ENCODE assay signal across 8 cellular contexts in the genomic region with DNA sequence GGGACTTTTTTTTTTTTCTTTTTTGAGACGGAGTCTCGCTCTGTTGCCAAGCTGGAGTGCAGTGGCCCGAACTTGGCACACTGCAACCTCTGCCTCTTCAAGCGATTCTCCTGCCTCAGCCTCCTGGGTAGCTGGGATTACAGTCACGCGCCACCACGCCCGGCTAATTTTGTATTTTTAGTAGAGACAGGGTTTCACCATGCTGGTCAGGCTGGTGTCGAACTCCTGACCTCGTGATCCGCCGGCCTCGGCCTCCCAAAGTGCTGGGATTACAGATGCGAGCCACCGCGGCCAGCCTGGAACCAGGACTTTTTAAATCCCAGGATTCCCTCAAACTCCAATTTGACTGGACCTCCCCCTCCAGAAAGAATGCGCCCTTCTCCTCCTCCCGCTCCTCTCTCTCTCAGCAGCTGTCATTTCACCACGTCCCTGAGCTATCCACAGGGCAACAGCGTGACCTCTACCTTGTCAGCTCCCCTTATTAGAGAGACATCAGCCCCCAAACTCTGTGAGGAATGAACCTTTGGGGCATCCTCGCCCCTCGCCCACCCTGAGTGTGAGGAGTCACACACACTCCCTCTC. TPM values are rescaled to one million over a fixed set of nuclear protein-coding genes. Genes with fewer than 3 reads are reported as not detected.
DNase-seq lines count a peak whose midpoint lies in the region; ATAC-seq and TF ChIP-seq lines count a peak whose summit lies in the region.
"Not testable (repeated sequence)": the region's sequence is repeated elsewhere in the genome, so short reads cannot be mapped to it uniquely, and the experiment has no call there.

No MANE protein-coding gene starts in this region.

- not testable (repeated sequence) for H3K27me3 Mint-ChIP-seq in CD8-positive, alpha-beta T cell (ENCODE audit: low read depth); activated CD4-positive, alpha-beta T cell treated with anti-CD3 and anti-CD28 coated beads, Interleukin-2, amount 10 ng/mL, durations not matched to agents 24 days and 14 days; memory B cell; progenitor cell of endocrine pancreas

- H3K27ac ChIP-seq in CD8-positive, alpha-beta T cell (ENCODE audit: low read depth, low read length), result peak overlapping the region; percentile 79
- H3K27ac ChIP-seq in Karpas-422 (ENCODE audit: low read length); brain microvascular endothelial cell: not testable (repeated sequence)
- peak overlapping the region; percentile 92 to 98 (median 94) for H3K27ac ChIP-seq in transverse colon

- H3K4me1 ChIP-seq in CD8-positive, alpha-beta T cell (ENCODE audit: insufficient read depth, low read length), result peaks cover 68% of the 10 kb centered on the region
- peaks cover 28% of the 10 kb centered on the region for H3K4me1 ChIP-seq in Karpas-422 (ENCODE audit: low read length)
- peaks cover 16 to 39% (median 32%) of the 10 kb centered on the region in 4 donors for H3K4me1 ChIP-seq in transverse colon

- intact Hi-C loops in CD8-positive, alpha-beta T cell (cut with DNase I, micrococcal nuclease), result loop anchor here (1.0 to 10.0 kb wide), 7 partner anchors 7 to 1612 kb away; partner anchors contain the start of genes COQ10A (in 1 of the 2), NAB2 (in 1 of the 2), ORMDL2 (in 1 of the 2) and PTGES3 (in 1 of the 2)
- intact Hi-C loops in activated CD4-positive, alpha-beta T cell treated with anti-CD3 and anti-CD28 coated beads, Interleukin-2, amount 10 ng/mL, durations not matched to agents 24 days and 14 days (cut with micrococcal nuclease), result loop anchor here (1.0 to 10.0 kb wide), 4 partner anchors 7 to 1625 kb away; partner anchors contain the start of genes CDK4, MARCHF9, SPRYD4 and TIMELESS
- intact Hi-C loops in transverse colon (cut with DNase I; ENCODE audit: low total_unique reads), result not testable (repeated sequence)

- 29 to 59% methylated on average over 6 to 22 of the region's 22 CpGs for WGBS in transverse colon (ENCODE audit: low coverage in 1 of 2), 2 donors

- not testable (repeated sequence) for DNase-seq in CD8-positive, alpha-beta T cell; Karpas-422; activated CD4-positive, alpha-beta T cell treated with anti-CD3 and anti-CD28 coated beads, Interleukin-2, amount 10 ng/mL, durations not matched to agents 24 days and 14 days; brain microvascular endothelial cell; fibroblast of pulmonary artery (ENCODE audit: low read depth); memory B cell (ENCODE audit: low spot score in 2 of 2); progenitor cell of endocrine pancreas (ENCODE audit: low spot score, unreplicated experiment); transverse colon

- H4K20me1 ChIP-seq in Karpas-422 (ENCODE audit: insufficient read depth, low read depth, low read length), result not testable (repeated sequence)

- peaks cover 23% of the 10 kb centered on the region for H3K79me2 ChIP-seq in Karpas-422 (ENCODE audit: low read length)

- not testable (repeated sequence) for H3K9me2 ChIP-seq in Karpas-422 (replicated peaks; ENCODE audit: insufficient read depth, low read length)

- H3K4me1 Mint-ChIP-seq in CD8-positive, alpha-beta T cell (ENCODE audit: low read depth), result peaks cover 63% of the 10 kb centered on the region
- peaks cover 62% of the 10 kb centered on the region for H3K4me1 Mint-ChIP-seq in activated CD4-positive, alpha-beta T cell treated with anti-CD3 and anti-CD28 coated beads, Interleukin-2, amount 10 ng/mL, durations not matched to agents 24 days and 14 days
- peaks cover 35% of the 10 kb centered on the region for H3K4me1 Mint-ChIP-seq in memory B cell
- H3K4me1 Mint-ChIP-seq in progenitor cell of endocrine pancreas (ENCODE audit: low read depth), result peaks cover 31% of the 10 kb centered on the region

- ATAC-seq in CD8-positive, alpha-beta T cell; memory B cell (ENCODE audit: low read depth): not testable (repeated sequence)

- CTCF ChIA-PET in CD8-positive, alpha-beta T cell (lab: Charles Lee), result interaction anchor here (0.6 to 6.8 kb wide), 8 partner anchors 12 to 89 kb away, joined by 3 to 51 read pairs (median 8); partner anchors contain the start of genes MYL6B, RPL41, SMARCC2 and ZC3H10

- peak overlapping the region; percentile 87 for H3K4me2 ChIP-seq in Karpas-422 (ENCODE audit: low read depth, low read length, poor library complexity, severe bottlenecking)

- peak overlapping the region; percentile 82 for H3K9ac ChIP-seq in Karpas-422 (ENCODE audit: low read length)

- in situ Hi-C loops in brain microvascular endothelial cell (cut with HindIII; ENCODE audit: low pct_ligation_motif_present, low sequenced_read_pairs), result not testable (repeated sequence)
- in situ Hi-C loops in transverse colon (cut with MboI; ENCODE audit: low pct_ligation_motif_present in 1 of 4, low pct_unique_long_range_greater_than_20kb in 1 of 4, low sequenced_read_pairs in 3 of 4), result loop anchor here in 2 of 4 donors (5.0 to 10.0 kb wide), 2 partner anchors 55 to 57 kb away; partner anchors contain the start of gene SMARCC2 (in 2 of the 2)

- H3K4me3 Mint-ChIP-seq in CD8-positive, alpha-beta T cell, result peak overlapping the region; percentile 97
- H3K4me3 Mint-ChIP-seq in activated CD4-positive, alpha-beta T cell treated with anti-CD3 and anti-CD28 coated beads, Interleukin-2, amount 10 ng/mL, durations not matched to agents 24 days and 14 days, result peak overlapping the region; percentile 98
- H3K4me3 Mint-ChIP-seq in memory B cell (peak overlapping the region; percentile 93), progenitor cell of endocrine pancreas (ENCODE audit: low read depth) (peak overlapping the region; percentile 93)

- peaks cover 61% of the 10 kb centered on the region for H3K36me3 Mint-ChIP-seq in CD8-positive, alpha-beta T cell
- H3K36me3 Mint-ChIP-seq in activated CD4-positive, alpha-beta T cell treated with anti-CD3 and anti-CD28 coated beads, Interleukin-2, amount 10 ng/mL, durations not matched to agents 24 days and 14 days (ENCODE audit: low read depth), result peaks cover 56% of the 10 kb centered on the region
- H3K36me3 Mint-ChIP-seq in memory B cell (peaks cover 28% of the 10 kb centered on the region), progenitor cell of endocrine pancreas (ENCODE audit: insufficient read depth) (peaks cover 24% of the 10 kb centered on the region)

- H3K9me3 ChIP-seq in CD8-positive, alpha-beta T cell (ENCODE audit: low read length); Karpas-422 (ENCODE audit: low read length); transverse colon: not testable (repeated sequence)

- not testable (repeated sequence) for TF ChIP-seq EP300 in transverse colon (IDR thresholded peaks at IDR 0.05; ENCODE audit: low read depth)

- H3K9me3 Mint-ChIP-seq in CD8-positive, alpha-beta T cell; activated CD4-positive, alpha-beta T cell treated with anti-CD3 and anti-CD28 coated beads, Interleukin-2, amount 10 ng/mL, durations not matched to agents 24 days and 14 days; memory B cell; progenitor cell of endocrine pancreas (ENCODE audit: low read depth): not testable (repeated sequence)

- peaks cover 42% of the 10 kb centered on the region for H3K36me3 ChIP-seq in CD8-positive, alpha-beta T cell (ENCODE audit: insufficient read depth, low read length)
- H3K36me3 ChIP-seq in Karpas-422 (ENCODE audit: insufficient read depth, low read length) (peaks cover 29% of the 10 kb centered on the region), brain microvascular endothelial cell (replicated peaks) (peaks cover 38% of the 10 kb centered on the region), transverse colon (peaks cover 0 to 34% (median 12%) of the 10 kb centered on the region in 4 donors)

- not testable (repeated sequence) for TF ChIP-seq CTCF in CD8-positive, alpha-beta T cell (IDR thresholded peaks at IDR 0.05); brain microvascular endothelial cell (IDR thresholded peaks at IDR 0.05; ENCODE audit: low read depth, low read length, missing control alignments); fibroblast of pulmonary artery (IDR thresholded peaks at IDR 0.05; ENCODE audit: low read length, missing control alignments); progenitor cell of endocrine pancreas (IDR thresholded peaks at IDR 0.05; ENCODE audit: unreplicated experiment); transverse colon (IDR thresholded peaks at IDR 0.05)

- H3K27ac Mint-ChIP-seq in CD8-positive, alpha-beta T cell, result peak overlapping the region; percentile 94
- H3K27ac Mint-ChIP-seq in activated CD4-positive, alpha-beta T cell treated with anti-CD3 and anti-CD28 coated beads, Interleukin-2, amount 10 ng/mL, durations not matched to agents 24 days and 14 days, result peak overlapping the region; percentile 94
- peak overlapping the region; percentile 48 for H3K27ac Mint-ChIP-seq in memory B cell
- not testable (repeated sequence) for H3K27ac Mint-ChIP-seq in progenitor cell of endocrine pancreas

- POLR2A ChIA-PET in CD8-positive, alpha-beta T cell (lab: Charles Lee), result interaction anchor here (0.8 to 6.4 kb wide), 8 partner anchors 8 to 31 kb away, joined by 3 to 73 read pairs (median 3); partner anchors contain the start of genes RPL41 and ZC3H10

- peak overlapping the region; percentile 71 for H3K4me3 ChIP-seq in CD8-positive, alpha-beta T cell (ENCODE audit: low read depth, low read length)
- H3K4me3 ChIP-seq in Karpas-422 (ENCODE audit: low read length) (peak overlapping the region; percentile 73), brain microvascular endothelial cell (ENCODE audit: low read depth, low read length) (peak overlapping the region; percentile 86), fibroblast of pulmonary artery (replicated peaks; ENCODE audit: low read depth, low read length) (peak overlapping the region; percentile 90), transverse colon (peak overlapping the region in 3 of 4 donors; percentile 75 to 85 (median 78))

- not testable (repeated sequence) for H2AFZ ChIP-seq in Karpas-422 (ENCODE audit: low read length)

- not testable (repeated sequence) for H3K27me3 ChIP-seq in CD8-positive, alpha-beta T cell (ENCODE audit: insufficient read depth, low read length); Karpas-422 (ENCODE audit: low read length); brain microvascular endothelial cell (replicated peaks); transverse colon

- TF ChIP-seq POLR2A in transverse colon (IDR thresholded peaks at IDR 0.05), result not testable (repeated sequence)

RNA-seq across cellular contexts. Expression of gene ESYT1, which starts 1.9 kb away (rescaled TPM):
- 10 to 100 TPM; 82.4 to 83.0 TPM for total RNA-seq in CD8-positive, alpha-beta T cell
- 75.3 and 75.7 TPM in 2 replicates for total RNA-seq in Karpas-422 (2014; rRNA removed; shearing (Covaris generic); ENCODE audit: low replicate concordance)
- 155 and 158 TPM in 2 replicates for total RNA-seq in activated CD4-positive, alpha-beta T cell treated with anti-CD3 and anti-CD28 coated beads, Interleukin-2, amount 10 ng/mL, durations not matched to agents 24 days and 14 days
- 102 TPM in 2 replicates for total RNA-seq in progenitor cell of endocrine pancreas
- total RNA-seq in transverse colon, result 100 to 1,000 TPM in 2 of 4 donors, 10 to 100 TPM in 2; 94.2 to 133 (median 97.9) TPM

RNA-seq across cellular contexts. Expression of gene ZC3H10, which starts 11.9 kb away (rescaled TPM):
- total RNA-seq in CD8-positive, alpha-beta T cell, result 1 to 10 TPM; 9.0 TPM
- total RNA-seq in Karpas-422 (2014; rRNA removed; shearing (Covaris generic); ENCODE audit: low replicate concordance), result 11.9 and 13.4 TPM in 2 replicates
- total RNA-seq in activated CD4-positive, alpha-beta T cell treated with anti-CD3 and anti-CD28 coated beads, Interleukin-2, amount 10 ng/mL, durations not matched to agents 24 days and 14 days, result 8.9 and 11.2 TPM in 2 replicates
- total RNA-seq in progenitor cell of endocrine pancreas, result 12.0 and 13.8 TPM in 2 replicates
- 10 to 100 TPM in 1 of 4 donors, 1 to 10 TPM in 3; 3.7 to 10.1 (median 4.5) TPM for total RNA-seq in transverse colon

RNA-seq across cellular contexts. Expression of gene RPL41, which starts 13.6 kb away (rescaled TPM):
- 1,000 to 10,000 TPM; 5,791 to 5,914 TPM for total RNA-seq in CD8-positive, alpha-beta T cell
- 7,506 and 9,874 TPM in 2 replicates for total RNA-seq in Karpas-422 (2014; rRNA removed; shearing (Covaris generic); ENCODE audit: low replicate concordance)
- 3,831 and 3,993 TPM in 2 replicates for total RNA-seq in activated CD4-positive, alpha-beta T cell treated with anti-CD3 and anti-CD28 coated beads, Interleukin-2, amount 10 ng/mL, durations not matched to agents 24 days and 14 days
- 3,912 and 3,916 TPM in 2 replicates for total RNA-seq in progenitor cell of endocrine pancreas
- 1,000 to 10,000 TPM in 2 of 4 donors, 100 to 1,000 TPM in 2; 841 to 2,950 (median 1,684) TPM for total RNA-seq in transverse colon

RNA-seq across cellular contexts. Expression of gene MYL6B, which starts 22.4 kb away (rescaled TPM):
- total RNA-seq in CD8-positive, alpha-beta T cell, result 1 to 10 TPM; 4.0 to 5.9 TPM
- 33.1 and 94.4 TPM in 2 replicates for total RNA-seq in Karpas-422 (2014; rRNA removed; shearing (Covaris generic); ENCODE audit: low replicate concordance)
- total RNA-seq in activated CD4-positive, alpha-beta T cell treated with anti-CD3 and anti-CD28 coated beads, Interleukin-2, amount 10 ng/mL, durations not matched to agents 24 days and 14 days, result 63.3 and 68.9 TPM in 2 replicates
- total RNA-seq in progenitor cell of endocrine pancreas, result 169 and 172 TPM in 2 replicates
- total RNA-seq in transverse colon, result 10 to 100 TPM in 3 of 4 donors, not detected in 1; 26.4 to 30.0 (median 26.7) TPM

RNA-seq across cellular contexts. Expression of gene PA2G4, which starts 25.6 kb away (rescaled TPM):
- 10 to 100 TPM; 61.6 to 62.4 TPM for total RNA-seq in CD8-positive, alpha-beta T cell
- 111 and 267 TPM in 2 replicates for total RNA-seq in Karpas-422 (2014; rRNA removed; shearing (Covaris generic); ENCODE audit: low replicate concordance)
- total RNA-seq in activated CD4-positive, alpha-beta T cell treated with anti-CD3 and anti-CD28 coated beads, Interleukin-2, amount 10 ng/mL, durations not matched to agents 24 days and 14 days, result 453 and 472 TPM in 2 replicates
- total RNA-seq in progenitor cell of endocrine pancreas (103 and 106 TPM in 2 replicates), transverse colon (10 to 100 TPM; 22.1 to 63.0 (median 44.8) TPM)
